Comparison of ENCODE assay signal across 8 cellular contexts in genomic region chr20:3471397-3472021, GRCh38.
A peak's percentile ranks its signal among the peaks of the same experiment; 100 is the strongest.
DNase-seq lines count a peak whose midpoint lies in the region; ATAC-seq and TF ChIP-seq lines count a peak whose summit lies in the region.

No MANE protein-coding gene starts in this region.

- H3K36me3 ChIP-seq in effector memory CD4-positive, alpha-beta T cell (ENCODE audit: control insufficient read depth, insufficient read depth, low read length): no peaks in the 10 kb centered on the region

- H3K4me3 ChIP-seq in NB4 (ENCODE audit: low read depth, low read length): peak overlapping the region; percentile 84
- peak overlapping the region; percentile 83 for H3K4me3 ChIP-seq in effector memory CD4-positive, alpha-beta T cell (ENCODE audit: insufficient read depth, low read depth, low read length, poor library complexity, severe bottlenecking)

- no peaks in the 10 kb centered on the region for H3K9me3 Mint-ChIP-seq in activated naive CD4-positive, alpha-beta T cell treated with anti-CD3 and anti-CD28 coated beads, Interleukin-2, amount 50 U/mL, for 24 hours
- no peaks in the 10 kb centered on the region for H3K9me3 Mint-ChIP-seq in nephron

- peak overlapping the region; percentile 95 for H3K4me3 Mint-ChIP-seq in activated naive CD4-positive, alpha-beta T cell treated with anti-CD3 and anti-CD28 coated beads, Interleukin-2, amount 50 U/mL, for 24 hours
- H3K4me3 Mint-ChIP-seq in nephron: peak overlapping the region; percentile 94 to 97 (median 96)

- peak overlapping the region; percentile 51 for H3K27ac ChIP-seq in effector memory CD4-positive, alpha-beta T cell (ENCODE audit: insufficient read depth, low read length, poor library complexity, severe bottlenecking)

- H3K36me3 Mint-ChIP-seq in activated naive CD4-positive, alpha-beta T cell treated with anti-CD3 and anti-CD28 coated beads, Interleukin-2, amount 50 U/mL, for 24 hours: no peaks in the 10 kb centered on the region
- H3K36me3 Mint-ChIP-seq in nephron (ENCODE audit: low read depth): peaks cover 6% of the 10 kb centered on the region

- DNase-seq in activated naive CD4-positive, alpha-beta T cell treated with Interleukin-2 at 50 U/mL for 16 hours: no peak
- DNase-seq in NB4 (ENCODE audit: low read depth) (peak; percentile 19), NCI-H446 (lab: John Stamatoyannopoulos, UW) (no peak)
- DNase-seq in effector memory CD4-positive, alpha-beta T cell: no peak

- TF ChIP-seq POLR2A in NB4 (IDR thresholded peaks at IDR 0.05; ENCODE audit: extremely low read depth, insufficient read length): no peak

- H3K4me1 ChIP-seq in effector memory CD4-positive, alpha-beta T cell (ENCODE audit: control insufficient read depth, insufficient read depth, low read length, poor library complexity, severe bottlenecking): peaks cover 10% of the 10 kb centered on the region

- no peaks in the 10 kb centered on the region for H3K9me3 ChIP-seq in effector memory CD4-positive, alpha-beta T cell (ENCODE audit: control insufficient read depth, low read length)

- H3K27me3 ChIP-seq in effector memory CD4-positive, alpha-beta T cell (replicated peaks; ENCODE audit: control insufficient read depth, insufficient read depth, low read length, poor library complexity, severe bottlenecking): no peaks in the 10 kb centered on the region

- H3K27me3 Mint-ChIP-seq in activated naive CD4-positive, alpha-beta T cell treated with anti-CD3 and anti-CD28 coated beads, Interleukin-2, amount 50 U/mL, for 24 hours: no peaks in the 10 kb centered on the region
- peaks cover 1% of the 10 kb centered on the region for H3K27me3 Mint-ChIP-seq in nephron (ENCODE audit: low read depth)

- H3K27ac Mint-ChIP-seq in activated naive CD4-positive, alpha-beta T cell treated with anti-CD3 and anti-CD28 coated beads, Interleukin-2, amount 50 U/mL, for 24 hours: peak overlapping the region; percentile 92
- H3K27ac Mint-ChIP-seq in nephron: peak overlapping the region; percentile 39 to 93 (median 89)

- TF ChIP-seq CTCF in NB4 (IDR thresholded peaks at IDR 0.05; ENCODE audit: low read depth, low read length) (no peak), nephron (IDR thresholded peaks at IDR 0.05; ENCODE audit: unreplicated experiment in 3 of 3) (no peak)

- H3K4me1 Mint-ChIP-seq in activated naive CD4-positive, alpha-beta T cell treated with anti-CD3 and anti-CD28 coated beads, Interleukin-2, amount 50 U/mL, for 24 hours: peaks cover 31% of the 10 kb centered on the region
- peaks cover 28% of the 10 kb centered on the region for H3K4me1 Mint-ChIP-seq in nephron

- ATAC-seq in HG03095 (IDR thresholded peaks at IDR 0.05; ENCODE audit: unreplicated experiment) (no peak), HG02798 (IDR thresholded peaks at IDR 0.05; ENCODE audit: poor library complexity, unreplicated experiment) (no peak)
